In genomic region chr9:133188006-133188842, GRCh38 we compare ENCODE assay signal across 10 cellular contexts. TPM values are rescaled to one million over a fixed set of nuclear protein-coding genes. Genes with fewer than 3 reads are reported as not detected.
DNase-seq lines count a peak whose midpoint lies in the region; ATAC-seq, FAIRE-seq and TF ChIP-seq lines count a peak whose summit lies in the region.
"Had no signal": no experiment of that assay in that cellular context is flagged by ENCODE, and none has a peak within 500 bp of the region (broad histone marks: within the 10 kb centered on the region; RNA-seq: fewer than 3 reads in every experiment).

No MANE protein-coding gene starts in this region.

- TF ChIP-seq CTCF in bronchial epithelial cell (IDR thresholded peaks at IDR 0.05; ENCODE audit: insufficient read depth, low read length, severe bottlenecking) (peak; percentile 22), uterus (IDR thresholded peaks at IDR 0.05) (no peak)

- no peaks in the 10 kb centered on the region for H3K4me1 ChIP-seq in uterus

- peaks cover 12 to 21% (median 13%) of the 10 kb centered on the region in 3 donors for H3K27me3 Mint-ChIP-seq in immature natural killer cell (ENCODE audit: low read depth in 3 of 3)

- DNase-seq in NCI-H2107 treated with DMSO at 0.1 percent for 48 hours (lab: John Stamatoyannopoulos, UW; ENCODE audit: unreplicated experiment) (peak; percentile 8), NCI-H2107 (lab: John Stamatoyannopoulos, UW) (no peak), NCI-H1105 treated with DMSO at 0.1 percent for 48 hours (lab: John Stamatoyannopoulos, UW) (peak; percentile 65), bronchial epithelial cell (ENCODE audit: low read depth) (peak; percentile 18), renal cortical epithelial cell (ENCODE audit: low read depth) (peak; percentile 11), immature natural killer cell (no peak), uterus (no peak)

- H3K4me3 Mint-ChIP-seq in immature natural killer cell: no peak overlapping the region
- H3K4me3 Mint-ChIP-seq: central memory CD8-positive, alpha-beta T cell had no signal

- H3K9me3 Mint-ChIP-seq in immature natural killer cell: no peaks in the 10 kb centered on the region
- H3K9me3 Mint-ChIP-seq: central memory CD8-positive, alpha-beta T cell had no signal

- FAIRE-seq in bronchial epithelial cell (lab: Jason Lieb, UNC): no peak

- no peak for TF ChIP-seq POLR2A in uterus (IDR thresholded peaks at IDR 0.05)

- intact Hi-C loops in uterus (cut with DNase I; ENCODE audit: low total_unique reads): loop anchor here (5.0 kb wide), 1 partner anchor 299 kb away; no protein-coding TSS in a partner anchor

- H3K9me3 ChIP-seq in uterus: no peaks in the 10 kb centered on the region

- no peak overlapping the region for H3K27ac Mint-ChIP-seq in immature natural killer cell

- peaks cover 26 to 30% of the 10 kb centered on the region in 2 donors for H3K4me1 Mint-ChIP-seq in immature natural killer cell

- no peak for ATAC-seq in GM18511 (IDR thresholded peaks at IDR 0.05; ENCODE audit: unreplicated experiment)

- H3K36me3 ChIP-seq in bronchial epithelial cell (ENCODE audit: control insufficient read depth, insufficient read depth, low read length) (no peaks in the 10 kb centered on the region), uterus (no peaks in the 10 kb centered on the region)

- H3K27ac ChIP-seq in uterus: no peak overlapping the region
- H3K27ac ChIP-seq: skin epidermis had no signal

- no peaks in the 10 kb centered on the region for H3K36me3 Mint-ChIP-seq in immature natural killer cell

- H3K4me3 ChIP-seq in bronchial epithelial cell (ENCODE audit: low read depth, low read length) (no peak overlapping the region), uterus (no peak overlapping the region)
- H3K4me3 ChIP-seq: skin epidermis had no signal

- peaks cover 2% of the 10 kb centered on the region for H3K27me3 ChIP-seq in bronchial epithelial cell (ENCODE audit: control insufficient read depth, insufficient read depth, low read length)
- no peaks in the 10 kb centered on the region for H3K27me3 ChIP-seq in uterus

RNA-seq across cellular contexts. Expression of gene OBP2B, which starts 20.8 kb away (rescaled TPM):
- total RNA-seq in bronchial epithelial cell: not detected in 2 replicates
- total RNA-seq in renal cortical epithelial cell: not detected in 2 replicates
- polyA plus RNA-seq in immature natural killer cell: not detected
- total RNA-seq in uterus: not detected

RNA-seq across cellular contexts. Expression of gene GBGT1, which starts 24.5 kb away (rescaled TPM):
- total RNA-seq in bronchial epithelial cell (1.0 and 1.1 TPM in 2 replicates), renal cortical epithelial cell (3.1 and 5.1 TPM in 2 replicates), uterus (10 to 100 TPM in 2 of 4 donors, 1 to 10 TPM in 2; 3.5 to 28.5 (median 9.8) TPM)
- polyA plus RNA-seq in immature natural killer cell: not detected

Comparison
In these comparisons a context has a peak if more than half of its experiments do, and no peak if none do; other contexts are left out.
1. DNase-seq: peak in NCI-H2107 treated with DMSO at 0.1 percent for 48 hours (single experiment), NCI-H1105 treated with DMSO at 0.1 percent for 48 hours (single experiment), bronchial epithelial cell (single experiment) and renal cortical epithelial cell (single experiment); none in NCI-H2107 (single experiment), immature natural killer cell (0 of 3) and uterus (0 of 2).